Comparison of ENCODE assay signal across 1 cellular context in genomic region chr22:22396741-22397291, GRCh38.
A peak's percentile ranks its signal among the peaks of the same experiment; 100 is the strongest.
TF ChIP-seq lines count a peak whose summit lies in the region.

No MANE protein-coding gene starts in this region.

TF ChIP-seq in HepG2, 621 proteins besides CTCF, POLR2A, EP300 and RAD21:
- peak; percentile 16; the same call in 1 of the 2 replicates for TF ChIP-seq ZNF687 (CRISPR knock-in tag; IDR thresholded peaks at IDR 0.05)
- no peak for TF ChIP-seq ETS1 (CRISPR knock-in tag; IDR thresholded peaks at IDR 0.05)
